22 cellular contexts compared by ENCODE assay signal in genomic region chr20:7622399-7622961, GRCh38.
DNase-seq lines count a peak whose midpoint lies in the region; ATAC-seq, FAIRE-seq and TF ChIP-seq lines count a peak whose summit lies in the region.
"Had no signal": no experiment of that assay in that cellular context is flagged by ENCODE, and none has a peak within 500 bp of the region (broad histone marks: within the 10 kb centered on the region; RNA-seq: fewer than 3 reads in every experiment).

No MANE protein-coding gene starts in this region.

- no peaks in the 10 kb centered on the region for H3K27me3 Mint-ChIP-seq in stimulated activated memory B cell treated with anti-CD40 and anti-IgM and Interleukin-4, amounts not matched to agents 10 μg/mL and 1 μg/mL and 100 μg/mL, for 72 hours
- H3K27me3 Mint-ChIP-seq: CD4-positive, alpha-beta T cell; CD8-positive, alpha-beta memory T cell had no signal

- peak overlapping the region; percentile 23 for H4K8ac ChIP-seq in neuronal stem cell (ENCODE audit: low read depth, low read length)

- intact Hi-C loops in HepG2 (cut with micrococcal nuclease; ENCODE audit: unreplicated experiment) = no loop called here

- no peaks in the 10 kb centered on the region for H3K36me3 Mint-ChIP-seq in stimulated activated memory B cell treated with anti-CD40 and anti-IgM and Interleukin-4, amounts not matched to agents 10 μg/mL and 1 μg/mL and 100 μg/mL, for 72 hours
- H3K36me3 Mint-ChIP-seq: CD14-positive monocyte; CD8-positive, alpha-beta memory T cell had no signal

- no peaks in the 10 kb centered on the region for H3K4me1 ChIP-seq in HepG2 (ENCODE audit: insufficient read depth, low read length)
- no peaks in the 10 kb centered on the region for H3K4me1 ChIP-seq in neuronal stem cell (ENCODE audit: control insufficient read depth in 2 of 2, insufficient read depth in 1 of 2, low read depth in 1 of 2, low read length in 2 of 2)
- H3K4me1 ChIP-seq: BE2C; BLaER1 treated with 17β-estradiol and CSF1 and Interleukin-3, amounts not matched to agents 10 nM and 100 nM; HAP-1 had no signal

- H3K9ac ChIP-seq in HepG2 (ENCODE audit: insufficient read depth, low read depth, low read length) (no peak overlapping the region), neuronal stem cell (ENCODE audit: low read depth, low read length, poor library complexity) (no peak overlapping the region)
- H3K9ac ChIP-seq: BLaER1 treated with 17β-estradiol and CSF1 and Interleukin-3, amounts not matched to agents 10 nM and 100 nM had no signal

- no TSS peak for BruUV-seq in HepG2 (replicated peaks; lab: Mats Ljungman, UMichigan)

- no peaks in the 10 kb centered on the region for H3K79me2 ChIP-seq in HepG2 (ENCODE audit: insufficient read depth, low read length)

- no peak overlapping the region for H3K4me3 Mint-ChIP-seq in stimulated activated memory B cell treated with anti-CD40 and anti-IgM and Interleukin-4, amounts not matched to agents 10 μg/mL and 1 μg/mL and 100 μg/mL, for 72 hours
- H3K4me3 Mint-ChIP-seq: CD14-positive monocyte; CD4-positive, alpha-beta T cell; CD8-positive, alpha-beta memory T cell; GM23338; HFFc6 had no signal

- H2BK12ac ChIP-seq in neuronal stem cell (ENCODE audit: low read length) = no peak overlapping the region

- no peak overlapping the region for H3K4ac ChIP-seq in neuronal stem cell (ENCODE audit: low read length)

- TF ChIP-seq EP300 in HepG2 (IDR thresholded peaks at IDR 0.05; ENCODE audit: low read depth in 2 of 2, low read length in 2 of 2) (no peak), HepG2 (CRISPR knock-in tag; IDR thresholded peaks at IDR 0.05; ENCODE audit: borderline replicate concordance) (no peak)

- CTCF ChIA-PET in HepG2 (lab: Yijun Ruan, JAX; ENCODE audit: low intra/inter-chr PET ratio, low total read pairs) = no interaction called here

- H4K91ac ChIP-seq in neuronal stem cell (ENCODE audit: low read depth, low read length, poor library complexity) = no peak overlapping the region

- FAIRE-seq in HepG2 (lab: Jason Lieb, UNC) = no peak
- FAIRE-seq: A204.1, GM12891, GM18507 had no signal

- H3K4me2 ChIP-seq in HepG2 (ENCODE audit: low read depth, low read length) (no peak overlapping the region), neuronal stem cell (ENCODE audit: insufficient read depth, low read length, poor library complexity, severe bottlenecking) (no peak overlapping the region)
- H3K4me2 ChIP-seq: BLaER1 treated with 17β-estradiol and CSF1 and Interleukin-3, amounts not matched to agents 10 nM and 100 nM; GM23338 had no signal

- H3K4me1 Mint-ChIP-seq in stimulated activated memory B cell treated with anti-CD40 and anti-IgM and Interleukin-4, amounts not matched to agents 10 μg/mL and 1 μg/mL and 100 μg/mL, for 72 hours = no peaks in the 10 kb centered on the region
- H3K4me1 Mint-ChIP-seq: CD14-positive monocyte; CD8-positive, alpha-beta memory T cell; GM23338 had no signal

- H3K23ac ChIP-seq in neuronal stem cell (ENCODE audit: low read depth, low read length, poor library complexity) = peak overlapping the region; percentile 43

- no peak overlapping the region for H3K27ac ChIP-seq in HepG2 (ENCODE audit: extremely low read length, insufficient read depth, low read length)
- no peak overlapping the region for H3K27ac ChIP-seq in neuronal stem cell (replicated peaks; ENCODE audit: low read length)
- H3K27ac ChIP-seq: 22Rv1; BLaER1 treated with 17β-estradiol and CSF1 and Interleukin-3, amounts not matched to agents 10 nM and 100 nM had no signal

- no peak overlapping the region for H2BK120ac ChIP-seq in neuronal stem cell (ENCODE audit: low read depth, low read length)

- peak overlapping the region; percentile 48 for H3K18ac ChIP-seq in neuronal stem cell (ENCODE audit: low read length)

- no peak overlapping the region for H3K4me3 ChIP-seq in HepG2 (replicated peaks in 1 of 3; ENCODE audit: insufficient read depth in 1 of 3, low read depth in 2 of 3, low read length in 3 of 3)
- peak overlapping the region in 1 of 2 donors; percentile 20 for H3K4me3 ChIP-seq in neuronal stem cell (ENCODE audit: low read length in 2 of 2)
- H3K4me3 ChIP-seq: BLaER1 treated with 17β-estradiol and CSF1 and Interleukin-3, amounts not matched to agents 10 nM and 100 nM; GM23338; HAP-1 had no signal

- WGBS in HepG2 (ENCODE audit: low lambda C conversion rate) = 59% methylated on average over 22 of the region's 28 CpGs
- WGBS in neuronal stem cell (ENCODE audit: extremely low coverage in 2 of 2, insufficient read length in 2 of 2, insufficient replicate concordance in 1 of 2), 2 donors = no CpG with 5 or more reads among the region's 28 CpGs

- peak; percentile 31; the same call in 2 of the 3 replicates for ATAC-seq in HepG2
- ATAC-seq in stimulated activated memory B cell treated with anti-CD40 and anti-IgM and Interleukin-4, amounts not matched to agents 10 μg/mL and 1 μg/mL and 100 μg/mL, for 72 hours = peak; percentile 47
- ATAC-seq: GM23338 had no signal

- in situ Hi-C loops in HepG2 (cut with HindIII; ENCODE audit: extremely low pct_ligation_motif_present, low pct_unique_long_range_greater_than_20kb) = no loop called here

- no peaks in the 10 kb centered on the region for H3K27me3 ChIP-seq in HepG2 (ENCODE audit: control insufficient read depth in 1 of 2, insufficient read depth in 2 of 2, low read length in 2 of 2)
- no peaks in the 10 kb centered on the region for H3K27me3 ChIP-seq in neuronal stem cell (ENCODE audit: control insufficient read depth in 3 of 3, insufficient read depth in 3 of 3, low read depth in 1 of 3, low read length in 3 of 3)
- H3K27me3 ChIP-seq: BE2C; BLaER1 treated with 17β-estradiol and CSF1 and Interleukin-3, amounts not matched to agents 10 nM and 100 nM had no signal

- H2BK5ac ChIP-seq in neuronal stem cell (ENCODE audit: low read length) = no peak overlapping the region

- H3K36me3 ChIP-seq in HepG2 (replicated peaks in 1 of 2; ENCODE audit: control insufficient read depth in 1 of 2, insufficient read depth in 2 of 2, low read length in 2 of 2) = no peaks in the 10 kb centered on the region
- no peaks in the 10 kb centered on the region for H3K36me3 ChIP-seq in neuronal stem cell (replicated peaks in 1 of 2; ENCODE audit: control insufficient read depth in 2 of 2, insufficient read depth in 2 of 2, low read length in 2 of 2)
- H3K36me3 ChIP-seq: BE2C; BLaER1 treated with 17β-estradiol and CSF1 and Interleukin-3, amounts not matched to agents 10 nM and 100 nM; HAP-1 had no signal

- H3K9me3 ChIP-seq in HepG2 (ENCODE audit: low read length) = no peaks in the 10 kb centered on the region
- H3K9me3 ChIP-seq in neuronal stem cell (replicated peaks in 1 of 2; ENCODE audit: control insufficient read depth in 2 of 2, insufficient read depth in 1 of 2, low read depth in 1 of 2, low read length in 2 of 2) = peaks cover 0 to 6% of the 10 kb centered on the region in 2 donors
- H3K9me3 ChIP-seq: BE2C, HAP-1 had no signal

- H3K9me3 Mint-ChIP-seq in stimulated activated memory B cell treated with anti-CD40 and anti-IgM and Interleukin-4, amounts not matched to agents 10 μg/mL and 1 μg/mL and 100 μg/mL, for 72 hours = peaks cover 3% of the 10 kb centered on the region

- TF ChIP-seq RAD21 in HepG2 (CRISPR knock-in tag; IDR thresholded peaks at IDR 0.05) = no peak

- no peak overlapping the region for H3K27ac Mint-ChIP-seq in stimulated activated memory B cell treated with anti-CD40 and anti-IgM and Interleukin-4, amounts not matched to agents 10 μg/mL and 1 μg/mL and 100 μg/mL, for 72 hours
- H3K27ac Mint-ChIP-seq: CD14-positive monocyte; CD4-positive, alpha-beta T cell; CD8-positive, alpha-beta memory T cell; GM23338; HFFc6 had no signal

- H3K14ac ChIP-seq in neuronal stem cell (ENCODE audit: low read length) = no peak overlapping the region

- H4K20me1 ChIP-seq in HepG2 (ENCODE audit: insufficient read depth, low read length) = no peaks in the 10 kb centered on the region
- H4K20me1 ChIP-seq: BLaER1 treated with 17β-estradiol and CSF1 and Interleukin-3, amounts not matched to agents 10 nM and 100 nM had no signal

- H2BK15ac ChIP-seq in neuronal stem cell (ENCODE audit: low read length) = no peak overlapping the region

- H2AK5ac ChIP-seq in neuronal stem cell (ENCODE audit: low read depth, low read length) = peak overlapping the region; percentile 70

- no peak for TF ChIP-seq POLR2A in HepG2 (IDR thresholded peaks at IDR 0.05; ENCODE audit: insufficient read depth in 1 of 2, low read depth in 2 of 2, low read length in 2 of 2)

- H2AFZ ChIP-seq in HepG2 (ENCODE audit: low read length) = no peak overlapping the region
- no peak overlapping the region for H2AFZ ChIP-seq in neuronal stem cell (ENCODE audit: low read length)
- H2AFZ ChIP-seq: GM23338 had no signal

- DNase-seq in HepG2 (ENCODE audit: low spot score) = no peak
- DNase-seq in neuronal stem cell (ENCODE audit: low spot score) = no peak
- DNase-seq in hepatic stellate cell (ENCODE audit: low spot score) = no peak
- no peak for DNase-seq in AML-193 (lab: John Stamatoyannopoulos, UW)
- DNase-seq in OCI-M1 (lab: John Stamatoyannopoulos, UW) = no peak
- DNase-seq: BE2C; Calu3; CD4-positive, alpha-beta T cell; CD8-positive, alpha-beta memory T cell; DMS53; DMS79 treated with DMSO at 0.1 percent for 48 hours; GF-D8; HFFc6 had no signal

- no peak for TF ChIP-seq CTCF in HepG2 (CRISPR knock-in tag; IDR thresholded peaks at IDR 0.05)

- POLR2A ChIA-PET in HepG2 (lab: Yijun Ruan, JAX) = no interaction called here

- H3K79me1 ChIP-seq in neuronal stem cell (ENCODE audit: low read depth, low read length) = no peaks in the 10 kb centered on the region

TF ChIP-seq in HepG2, 621 proteins besides CTCF, POLR2A, EP300 and RAD21 (continues in another document):
- TF ChIP-seq ZNF263 (CRISPR knock-in tag; IDR thresholded peaks at IDR 0.05) (no peak), ZNF768 (CRISPR knock-in tag; IDR thresholded peaks at IDR 0.05) (peak; percentile 10; the same call in 1 of the 2 replicates), KDM5B (CRISPR knock-in tag; IDR thresholded peaks at IDR 0.05; ENCODE audit: borderline replicate concordance) (no peak), NR1H2 (CRISPR knock-in tag; IDR thresholded peaks at IDR 0.05; ENCODE audit: borderline replicate concordance, low read depth) (no peak)
